Comparison of ENCODE assay signal across 13 cellular contexts in genomic region chr12:77166711-77167110, GRCh38.
"Had no signal": no experiment of that assay in that cellular context is flagged by ENCODE, and none has a peak within 500 bp of the region (broad histone marks: within the 10 kb centered on the region; RNA-seq: fewer than 3 reads in every experiment).

No MANE protein-coding gene starts in this region.

- H3K4me2 ChIP-seq: hepatocyte had no signal

- H3K27ac ChIP-seq: esophagus squamous epithelium, hepatocyte, skin epidermis, tibial artery, vagina had no signal

- H3K9me3 ChIP-seq: esophagus squamous epithelium, tibial artery, vagina had no signal

- H3K27me3 ChIP-seq: esophagus squamous epithelium, hepatocyte, tibial artery, vagina had no signal

- H3K79me2 ChIP-seq: hepatocyte had no signal

- H3K36me3 ChIP-seq: esophagus squamous epithelium, tibial artery, vagina had no signal

- H3K4me1 ChIP-seq: esophagus squamous epithelium, tibial artery, vagina had no signal

- H3K4me3 ChIP-seq: esophagus squamous epithelium, hepatocyte, skin epidermis, tibial artery, vagina had no signal

- H2AFZ ChIP-seq: hepatocyte had no signal

- DNase-seq: activated CD4-positive, alpha-beta memory T cell treated with anti-CD3 and anti-CD28 coated beads for 36 hours; activated CD4-positive, CD25-positive, alpha-beta regulatory T cell treated with anti-CD3 and anti-CD28 coated beads, Interleukin-2, amount 50 U/mL, for 72 hours; activated naive CD8-positive, alpha-beta T cell treated with anti-CD3 and anti-CD28 coated beads, Interleukin-2, amount 50 U/mL, for 24 hours; activated T-cell treated with anti-CD3 and anti-CD28 coated beads, Interleukin-2, amount 50 U/mL, for 72 hours; esophagus squamous epithelium; kidney glomerular epithelial cell; naive B cell; retina; T-helper 9 cell; tibial artery had no signal
